18 cellular contexts compared by ENCODE assay signal in the genomic region with DNA sequence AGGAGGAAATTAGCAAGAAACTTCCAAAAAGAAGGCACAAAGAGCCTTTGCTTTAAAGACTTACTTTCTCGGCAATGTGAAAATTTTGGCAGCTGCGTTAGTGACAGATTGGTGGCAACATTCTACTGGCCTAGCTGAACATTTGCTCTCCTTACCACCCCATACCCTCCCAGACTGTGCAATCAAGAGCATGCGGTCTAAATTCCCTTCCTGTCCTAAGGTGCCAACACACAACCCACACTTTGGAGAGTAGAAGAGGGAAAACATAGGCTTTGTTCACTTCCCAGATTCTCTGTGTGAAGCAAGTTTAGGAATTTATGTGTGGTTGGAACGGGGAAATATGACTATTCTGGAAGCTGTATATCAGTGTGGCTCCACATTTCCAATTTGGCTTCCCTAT. TPM values are rescaled to one million over a fixed set of nuclear protein-coding genes. Genes with fewer than 3 reads are reported as not detected.
DNase-seq lines count a peak whose midpoint lies in the region; ATAC-seq and TF ChIP-seq lines count a peak whose summit lies in the region.
"Had no signal": no experiment of that assay in that cellular context is flagged by ENCODE, and none has a peak within 500 bp of the region (broad histone marks: within the 10 kb centered on the region; RNA-seq: fewer than 3 reads in every experiment).

No MANE protein-coding gene starts in this region.

- POLR2A ChIA-PET in A673 (lab: Charles Lee; ENCODE audit: low non-redundant PET): interaction anchor here (0.6 kb wide), 1 partner anchor 60 kb away, joined by 3 read pairs; no protein-coding TSS in a partner anchor

- no peaks in the 10 kb centered on the region for H3K9me3 ChIP-seq in A673 (ENCODE audit: low read depth, low read length, poor library complexity, severe bottlenecking)
- H3K9me3 ChIP-seq: Caco-2 had no signal

- H3K4me1 ChIP-seq in A673 (ENCODE audit: insufficient read depth, low read length, poor library complexity, severe bottlenecking): peaks cover 23% of the 10 kb centered on the region

- TF ChIP-seq CTCF in A673 (conservative IDR thresholded peaks at IDR 0.05; ENCODE audit: low read depth, low read length) (no peak), fibroblast of the aortic adventitia (IDR thresholded peaks at IDR 0.05; ENCODE audit: insufficient read depth, low read length) (no peak), GM20000 (IDR thresholded peaks at IDR 0.05; ENCODE audit: extremely low read depth, missing control alignments) (no peak)

- ATAC-seq in HG03565 (IDR thresholded peaks at IDR 0.05; ENCODE audit: unreplicated experiment): no peak
- ATAC-seq in HG02763 (IDR thresholded peaks at IDR 0.05; ENCODE audit: unreplicated experiment): no peak
- no peak for ATAC-seq in GM19463 (IDR thresholded peaks at IDR 0.05; ENCODE audit: unreplicated experiment)
- ATAC-seq: activated CD8-positive, alpha-beta T cell treated with anti-CD3 and anti-CD28 coated beads, Interleukin-2, amount 10 ng/mL, durations not matched to agents 7 days and 5 days; GM12878 had no signal

- no TSS peak for BruUV-seq in A673 (replicated peaks; lab: Mats Ljungman, UMichigan)

- H3K27me3 ChIP-seq in A673 (replicated peaks; ENCODE audit: insufficient read depth, low read depth, low read length, poor library complexity): no peaks in the 10 kb centered on the region

- DNase-seq in A673 (ENCODE audit: low spot score) (peak; percentile 48), NCI-H446 treated with DMSO at 0.1 percent for 48 hours (lab: John Stamatoyannopoulos, UW) (peak; percentile 26), fibroblast of the aortic adventitia (ENCODE audit: low read depth) (peak; percentile 19), pons (ENCODE audit: low spot score) (peak; percentile 19), GM20000 (ENCODE audit: low spot score) (no peak)
- DNase-seq: activated CD8-positive, alpha-beta T cell treated with anti-CD3 and anti-CD28 coated beads, Interleukin-2, amount 10 ng/mL, durations not matched to agents 7 days and 5 days; Caco-2; erythroblast; GOT3; Karpas-422; midbrain; small intestine; SW 1271 had no signal

- CTCF ChIA-PET in A673 (lab: Charles Lee): no interaction called here

- no peaks in the 10 kb centered on the region for H3K36me3 ChIP-seq in A673 (ENCODE audit: insufficient read depth, low read length, poor library complexity, severe bottlenecking)

- H3K4me3 ChIP-seq in A673 (ENCODE audit: low read depth, low read length, poor library complexity, severe bottlenecking) (no peak overlapping the region), fibroblast of the aortic adventitia (ENCODE audit: low read depth, low read length) (no peak overlapping the region)
- H3K4me3 ChIP-seq: GM12878 had no signal

- intact Hi-C loops in A673 (cut with micrococcal nuclease; ENCODE audit: unreplicated experiment): loop anchor here (5.0 kb wide), 1 partner anchor 90 kb away; no protein-coding TSS in a partner anchor

- H3K27ac ChIP-seq in A673 (ENCODE audit: low read depth, low read length, poor library complexity, severe bottlenecking): no peak overlapping the region
- H3K27ac ChIP-seq: VCaP had no signal

RNA-seq across cellular contexts. Expression of a gene that starts 29.8 kb away (rescaled TPM):
- total RNA-seq in A673 (2021) (5.6 and 6.6 TPM in 2 replicates), fibroblast of the aortic adventitia (ENCODE audit: low replicate concordance) (0.33 and 0.36 TPM in 2 replicates)
